ENCODE assay signal across 8 cellular contexts in genomic region chr16:68356249-68356918, GRCh38. TPM values are rescaled to one million over a fixed set of nuclear protein-coding genes. Genes with fewer than 3 reads are reported as not detected.
DNase-seq lines count a peak whose midpoint lies in the region; ATAC-seq and TF ChIP-seq lines count a peak whose summit lies in the region.

No MANE protein-coding gene starts in this region.

- H3K4me2 ChIP-seq in BLaER1: peak overlapping the region; percentile 96

- WGBS in lower leg skin, 2 donors: 65 to 67% methylated on average over 20 to 21 of the region's 28 CpGs

- intact Hi-C loops in lower leg skin (cut with DNase I; ENCODE audit: low total_unique reads): no loop called here
- intact Hi-C loops in ascending aorta (cut with DNase I): no loop called here

- no peak for TF ChIP-seq POLR2A in lower leg skin (IDR thresholded peaks at IDR 0.05)

- peak; percentile 64 for ATAC-seq in GM21367 (IDR thresholded peaks at IDR 0.05; ENCODE audit: unreplicated experiment)

- H3K36me3 ChIP-seq in BLaER1 (peaks cover 66% of the 10 kb centered on the region), HUES6 (ENCODE audit: control insufficient read depth, insufficient read depth, low read length) (peaks cover 69% of the 10 kb centered on the region), ascending aorta (peaks cover 66 to 68% of the 10 kb centered on the region in 2 donors)

- H3K27ac ChIP-seq in BLaER1 (peak overlapping the region; percentile 72), HUES6 (ENCODE audit: low read depth, low read length) (no peak overlapping the region), ascending aorta (no peak overlapping the region)

- peak overlapping the region; percentile 42; the same call in 1 of the 2 replicates for H3K9ac ChIP-seq in BLaER1
- H3K9ac ChIP-seq in HUES6 (ENCODE audit: low read length): peak overlapping the region; percentile 11

- H3K27me3 ChIP-seq in BLaER1: no peaks in the 10 kb centered on the region
- no peaks in the 10 kb centered on the region for H3K27me3 ChIP-seq in HUES6 (ENCODE audit: control insufficient read depth, insufficient read depth, low read length)
- no peaks in the 10 kb centered on the region for H3K27me3 ChIP-seq in ascending aorta

- H3K4me3 ChIP-seq in BLaER1 (peak overlapping the region; percentile 40), HUES6 (ENCODE audit: low read depth, low read length) (no peak overlapping the region), lower leg skin (ENCODE audit: low read depth, poor library complexity, severe bottlenecking) (no peak overlapping the region), ascending aorta (no peak overlapping the region)

- H4K20me1 ChIP-seq in BLaER1: peaks cover 100% of the 10 kb centered on the region

- peak in 2 of 3 experiments; percentile 36 to 63 for DNase-seq in activated CD8-positive, alpha-beta memory T cell treated with anti-CD3 and anti-CD28 coated beads for 48 hours (ENCODE audit: low read depth in 2 of 3, low spot score in 2 of 3)
- DNase-seq in medulla oblongata (ENCODE audit: extremely low spot score) (peak; percentile 24), NCI-H2227 treated with DMSO at 0.1 percent for 48 hours (lab: John Stamatoyannopoulos, UW) (no peak), lower leg skin (ENCODE audit: low spot score in 2 of 2) (no peak), ascending aorta (ENCODE audit: low spot score in 2 of 2) (no peak)

- TF ChIP-seq CTCF in lower leg skin (IDR thresholded peaks at IDR 0.05) (no peak), ascending aorta (IDR thresholded peaks at IDR 0.05) (no peak)

- H3K9me3 ChIP-seq in BLaER1 (no peaks in the 10 kb centered on the region), HUES6 (ENCODE audit: control insufficient read depth, insufficient read depth, low read depth, low read length) (no peaks in the 10 kb centered on the region), ascending aorta (no peaks in the 10 kb centered on the region)

- peaks cover 92% of the 10 kb centered on the region for H3K4me1 ChIP-seq in BLaER1
- H3K4me1 ChIP-seq in HUES6 (ENCODE audit: control insufficient read depth, insufficient read depth, low read length): no peaks in the 10 kb centered on the region
- no peaks in the 10 kb centered on the region for H3K4me1 ChIP-seq in ascending aorta

RNA-seq across cellular contexts. Expression of gene PRMT7, which starts 45.6 kb away (rescaled TPM):
- 10 to 100 TPM; 29.9 to 62.4 (median 45.9) TPM for total RNA-seq in lower leg skin
- 25.1 TPM for total RNA-seq in ascending aorta

RNA-seq across cellular contexts. Expression of gene SLC7A6OS, which starts 45.6 kb away (rescaled TPM):
- total RNA-seq in lower leg skin (10 to 100 TPM; 10.1 to 14.9 (median 11.0) TPM), ascending aorta (14.4 TPM)

Comparison
In these comparisons a context has a peak if more than half of its experiments do, and no peak if none do; other contexts are left out.
1. DNase-seq: peak in activated CD8-positive, alpha-beta memory T cell treated with anti-CD3 and anti-CD28 coated beads for 48 hours (2 of 3) and medulla oblongata (single experiment); none in NCI-H2227 treated with DMSO at 0.1 percent for 48 hours (single experiment), lower leg skin (0 of 2) and ascending aorta (0 of 2).